In the genomic region with DNA sequence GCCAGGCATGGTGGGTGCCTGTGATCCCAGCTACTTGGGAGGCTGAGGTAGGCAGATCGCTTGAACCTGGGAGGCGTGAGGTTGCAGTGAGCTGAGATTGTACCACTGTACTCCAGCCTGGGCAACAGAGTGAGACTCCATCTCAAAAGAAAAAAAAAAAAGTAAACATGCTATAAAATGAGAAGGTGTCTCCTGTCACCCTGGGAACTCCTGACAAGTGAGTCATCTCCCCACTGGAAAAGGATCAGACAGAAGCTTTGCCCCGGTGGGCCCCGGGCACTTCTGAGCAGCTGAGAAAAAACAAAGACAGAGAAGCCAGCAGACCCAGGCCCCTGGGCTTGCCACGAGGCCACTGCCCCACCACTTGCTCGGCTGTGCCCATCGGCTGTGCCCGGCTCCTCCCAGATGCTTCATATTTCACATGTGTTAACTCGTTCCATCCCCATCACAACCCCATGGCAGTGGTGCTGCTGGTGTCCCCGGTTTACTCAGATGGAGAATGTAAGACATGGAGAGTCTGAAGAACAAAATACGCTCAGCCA, we compare ENCODE assay signal across 12 cellular contexts. TPM values are rescaled to one million over a fixed set of nuclear protein-coding genes. Genes with fewer than 3 reads are reported as not detected.
DNase-seq lines count a peak whose midpoint lies in the region; TF ChIP-seq lines count a peak whose summit lies in the region.
"Had no signal": no experiment of that assay in that cellular context is flagged by ENCODE, and none has a peak within 500 bp of the region (broad histone marks: within the 10 kb centered on the region; RNA-seq: fewer than 3 reads in every experiment).

No MANE protein-coding gene starts in this region.

- no peaks in the 10 kb centered on the region for H4K20me1 ChIP-seq in osteoblast (ENCODE audit: insufficient read depth, low read length)

- no peak overlapping the region for H3K4me3 ChIP-seq in osteoblast (ENCODE audit: insufficient read depth, low read length)
- H3K4me3 ChIP-seq in stomach: no peak overlapping the region
- no peak overlapping the region for H3K4me3 ChIP-seq in coronary artery
- H3K4me3 ChIP-seq: HAP-1 had no signal

- intact Hi-C loops in stomach (cut with DNase I; ENCODE audit: low total_unique reads): no loop called here

- H3K36me3 ChIP-seq in osteoblast (ENCODE audit: insufficient read depth, low read length) (peaks cover 10% of the 10 kb centered on the region), stomach (peaks cover 2 to 65% (median 44%) of the 10 kb centered on the region in 4 donors)
- H3K36me3 ChIP-seq: HAP-1 had no signal

- WGBS in stomach, 5 donors: 84 to 89% (median 84%) methylated on average over 11 of the region's 11 CpGs

- H3K27me3 ChIP-seq in osteoblast (ENCODE audit: insufficient read depth, low read length) (no peaks in the 10 kb centered on the region), stomach (no peaks in the 10 kb centered on the region)

- TF ChIP-seq EP300 in stomach (IDR thresholded peaks at IDR 0.05): no peak

- no peak for TF ChIP-seq POLR2A in stomach (IDR thresholded peaks at IDR 0.05)

- TF ChIP-seq CTCF in osteoblast (IDR thresholded peaks at IDR 0.05; ENCODE audit: extremely low read depth, low read depth, low read length) (no peak), stomach (IDR thresholded peaks at IDR 0.05) (no peak), GM10266 (IDR thresholded peaks at IDR 0.05; ENCODE audit: control insufficient read depth, insufficient read depth, low read depth, missing control alignments) (no peak), coronary artery (IDR thresholded peaks at IDR 0.05) (no peak)

- H3K27ac ChIP-seq in epithelial cell of prostate: peak overlapping the region; percentile 69
- peak overlapping the region; percentile 98 for H3K27ac ChIP-seq in osteoblast (ENCODE audit: low read depth, low read length)
- no peak overlapping the region for H3K27ac ChIP-seq in stomach
- H3K27ac ChIP-seq in coronary artery: no peak overlapping the region

- no peak overlapping the region for H3K4me2 ChIP-seq in osteoblast (ENCODE audit: insufficient read depth, low read length)

- H3K79me2 ChIP-seq in osteoblast (ENCODE audit: insufficient read depth, low read length): no peaks in the 10 kb centered on the region

- peak overlapping the region; percentile 57 for H2AFZ ChIP-seq in osteoblast (ENCODE audit: low read length)

- H3K4me1 ChIP-seq in osteoblast (ENCODE audit: insufficient read depth, low read length): peaks cover 9% of the 10 kb centered on the region
- no peaks in the 10 kb centered on the region for H3K4me1 ChIP-seq in stomach
- H3K4me1 ChIP-seq: HAP-1 had no signal

- H3K9me3 ChIP-seq in osteoblast (ENCODE audit: low read depth, low read length) (no peaks in the 10 kb centered on the region), stomach (no peaks in the 10 kb centered on the region)
- H3K9me3 ChIP-seq: HAP-1 had no signal

- peak; percentile 79 for DNase-seq in EL
- DNase-seq in NCI-H69 (lab: John Stamatoyannopoulos, UW): peak; percentile 17
- no peak for DNase-seq in epithelial cell of prostate (ENCODE audit: low read depth, low spot score)
- peak; percentile 82 for DNase-seq in osteoblast (ENCODE audit: insufficient read length, low spot score, missing footprints)
- DNase-seq in stomach: no peak
- no peak for DNase-seq in GM10266 (ENCODE audit: extremely low spot score)
- no peak for DNase-seq in SHP77 (lab: John Stamatoyannopoulos, UW)
- DNase-seq in coronary artery (ENCODE audit: low spot score): no peak
- DNase-seq: activated CD8-positive, alpha-beta memory T cell treated with anti-CD3 and anti-CD28 coated beads, Interleukin-2, amount 50 U/mL, for 4 hours; CD4-positive, alpha-beta memory T cell had no signal

RNA-seq across cellular contexts. Expression of gene TTLL1, which starts 22.3 kb away (rescaled TPM):
- 15.9 and 20.0 TPM in 2 replicates for total RNA-seq in osteoblast
- total RNA-seq in stomach: 10 to 100 TPM in 1 of 5 donors, 1 to 10 TPM in 2, not detected in 2; 3.3 to 16.3 (median 6.5) TPM
- polyA plus RNA-seq in stomach: 1 to 10 TPM; 3.8 to 5.8 (median 3.8) TPM

RNA-seq across cellular contexts. Expression of gene BIK, which starts 43.6 kb away (rescaled TPM):
- not detected in 2 replicates for total RNA-seq in osteoblast
- 10 to 100 TPM in 2 of 5 donors, 1 to 10 TPM in 1, not detected in 2; 2.3 to 29.2 (median 13.5) TPM for total RNA-seq in stomach
- 10 to 100 TPM; 12.8 to 25.5 (median 19.7) TPM for polyA plus RNA-seq in stomach
- total RNA-seq: aorta had no signal

RNA-seq across cellular contexts. Expression of gene PACSIN2, which starts 52.0 kb away (rescaled TPM):
- total RNA-seq in osteoblast: 33.0 and 38.0 TPM in 2 replicates
- total RNA-seq in stomach: 100 to 1,000 TPM in 2 of 5 donors, 10 to 100 TPM in 3; 69.8 to 154 (median 87.9) TPM
- 10 to 100 TPM; 24.9 to 44.0 (median 34.7) TPM for polyA plus RNA-seq in stomach

Comparison
In these comparisons a context has a peak if more than half of its experiments do, and no peak if none do; other contexts are left out.
1. DNase-seq: peak in EL (single experiment), NCI-H69 (single experiment) and osteoblast (single experiment); none in epithelial cell of prostate (single experiment), stomach (single experiment), GM10266 (single experiment), SHP77 (0 of 2) and coronary artery (single experiment).
2. H3K27ac ChIP-seq: peak in epithelial cell of prostate (single experiment) and osteoblast (single experiment); none in stomach (0 of 5) and coronary artery (0 of 2).